In genomic region chr17:67194134-67194533, GRCh38 we compare ENCODE assay signal across 12 cellular contexts. TPM values are rescaled to one million over a fixed set of nuclear protein-coding genes. Genes with fewer than 3 reads are reported as not detected.
A peak's percentile ranks its signal among the peaks of the same experiment; 100 is the strongest.
DNase-seq lines count a peak whose midpoint lies in the region; ATAC-seq and TF ChIP-seq lines count a peak whose summit lies in the region.
"Had no signal": no experiment of that assay in that cellular context is flagged by ENCODE, and none has a peak within 500 bp of the region (broad histone marks: within the 10 kb centered on the region; RNA-seq: fewer than 3 reads in every experiment).

No MANE protein-coding gene starts in this region.

- DNase-seq in GM04503 (ENCODE audit: low read depth) = peak; percentile 72
- DNase-seq in adipocyte (ENCODE audit: low read depth) = peak; percentile 53
- peak; percentile 70 for DNase-seq in foreskin melanocyte
- DNase-seq in progenitor cell of endocrine pancreas (ENCODE audit: low spot score, unreplicated experiment) = no peak
- no peak for DNase-seq in Ammon's horn (ENCODE audit: low spot score)
- DNase-seq in RKO (ENCODE audit: low spot score) = no peak
- DNase-seq: body of pancreas; CD8-positive, alpha-beta memory T cell; Karpas-422; NCI-H2029 treated with DMSO at 0.1 percent for 48 hours had no signal

- peaks cover 10% of the 10 kb centered on the region for H3K4me1 Mint-ChIP-seq in progenitor cell of endocrine pancreas (ENCODE audit: low read depth)

- H3K4me3 ChIP-seq in adipocyte (ENCODE audit: low read length) = no peak overlapping the region
- H3K4me3 ChIP-seq: body of pancreas had no signal

- H3K27ac Mint-ChIP-seq in progenitor cell of endocrine pancreas = peak overlapping the region; percentile 57

- peaks cover 17% of the 10 kb centered on the region for H3K36me3 Mint-ChIP-seq in progenitor cell of endocrine pancreas (ENCODE audit: insufficient read depth)

- no peaks in the 10 kb centered on the region for H3K9me3 ChIP-seq in adipocyte (ENCODE audit: control insufficient read depth, low read length)
- H3K9me3 ChIP-seq: body of pancreas had no signal

- H3K9me3 Mint-ChIP-seq in progenitor cell of endocrine pancreas (ENCODE audit: low read depth) = no peaks in the 10 kb centered on the region
- H3K9me3 Mint-ChIP-seq: CD8-positive, alpha-beta memory T cell had no signal

- TF ChIP-seq CTCF in progenitor cell of endocrine pancreas (IDR thresholded peaks at IDR 0.05; ENCODE audit: unreplicated experiment) = no peak

- H3K36me3 ChIP-seq in adipocyte (ENCODE audit: control insufficient read depth, insufficient read depth, low read length, severe bottlenecking) = peaks cover 67% of the 10 kb centered on the region

- H3K4me3 Mint-ChIP-seq in progenitor cell of endocrine pancreas (ENCODE audit: low read depth) = no peak overlapping the region
- H3K4me3 Mint-ChIP-seq: CD8-positive, alpha-beta memory T cell had no signal

- no peaks in the 10 kb centered on the region for H3K27me3 ChIP-seq in adipocyte (replicated peaks; ENCODE audit: control insufficient read depth, insufficient read depth, low read length)
- H3K27me3 ChIP-seq: body of pancreas had no signal

- no peak for ATAC-seq in GM19395 (IDR thresholded peaks at IDR 0.05; ENCODE audit: unreplicated experiment)
- no peak for ATAC-seq in HG03457 (IDR thresholded peaks at IDR 0.05; ENCODE audit: unreplicated experiment)
- ATAC-seq: body of pancreas had no signal

- no peaks in the 10 kb centered on the region for H3K4me1 ChIP-seq in adipocyte (ENCODE audit: control insufficient read depth, insufficient read depth, low read length)
- H3K4me1 ChIP-seq: body of pancreas had no signal

- H3K27me3 Mint-ChIP-seq in progenitor cell of endocrine pancreas = no peaks in the 10 kb centered on the region
- H3K27me3 Mint-ChIP-seq: CD8-positive, alpha-beta memory T cell had no signal

- no peak overlapping the region for H3K9ac ChIP-seq in adipocyte (ENCODE audit: low read length)

RNA-seq across cellular contexts. Expression of gene HELZ, which starts 50.9 kb away (rescaled TPM):
- 70.9 and 71.0 TPM in 2 replicates for total RNA-seq in progenitor cell of endocrine pancreas

Comparison
In these comparisons a context has a peak if more than half of its experiments do, and no peak if none do; other contexts are left out.
1. DNase-seq: peak in GM04503 (single experiment), adipocyte (single experiment) and foreskin melanocyte (single experiment); none in progenitor cell of endocrine pancreas (single experiment), Ammon's horn (single experiment) and RKO (single experiment).